ENCODE assay signal across 1 cellular context in genomic region chr1:43143441-43143888, GRCh38.
TF ChIP-seq lines count a peak whose summit lies in the region.

No MANE protein-coding gene starts in this region.

TF ChIP-seq in SK-N-SH treated with all-trans-retinoic acid at 6 μM for 48 hours, 23 proteins besides CTCF, POLR2A, EP300 and RAD21 (continued from another document):
- TF ChIP-seq PATZ1 (CRISPR knock-in tag; IDR thresholded peaks at IDR 0.05; ENCODE audit: borderline replicate concordance): no peak
- no peak for TF ChIP-seq ISL1 (CRISPR knock-in tag; IDR thresholded peaks at IDR 0.05)
- TF ChIP-seq PPARA (CRISPR knock-in tag; IDR thresholded peaks at IDR 0.05; ENCODE audit: borderline replicate concordance): no peak
- no peak for TF ChIP-seq BACH2 (CRISPR knock-in tag; IDR thresholded peaks at IDR 0.05; ENCODE audit: borderline replicate concordance)
- TF ChIP-seq TCF4 (CRISPR knock-in tag; IDR thresholded peaks at IDR 0.05; ENCODE audit: borderline replicate concordance): no peak
- TF ChIP-seq ARNTL (CRISPR knock-in tag; IDR thresholded peaks at IDR 0.05; ENCODE audit: borderline replicate concordance, low read depth): no peak
- TF ChIP-seq ZC3H10 (CRISPR knock-in tag; IDR thresholded peaks at IDR 0.05): no peak
- TF ChIP-seq ZNF70 (CRISPR knock-in tag; IDR thresholded peaks at IDR 0.05): no peak
